8 cellular contexts compared by ENCODE assay signal in the genomic region with DNA sequence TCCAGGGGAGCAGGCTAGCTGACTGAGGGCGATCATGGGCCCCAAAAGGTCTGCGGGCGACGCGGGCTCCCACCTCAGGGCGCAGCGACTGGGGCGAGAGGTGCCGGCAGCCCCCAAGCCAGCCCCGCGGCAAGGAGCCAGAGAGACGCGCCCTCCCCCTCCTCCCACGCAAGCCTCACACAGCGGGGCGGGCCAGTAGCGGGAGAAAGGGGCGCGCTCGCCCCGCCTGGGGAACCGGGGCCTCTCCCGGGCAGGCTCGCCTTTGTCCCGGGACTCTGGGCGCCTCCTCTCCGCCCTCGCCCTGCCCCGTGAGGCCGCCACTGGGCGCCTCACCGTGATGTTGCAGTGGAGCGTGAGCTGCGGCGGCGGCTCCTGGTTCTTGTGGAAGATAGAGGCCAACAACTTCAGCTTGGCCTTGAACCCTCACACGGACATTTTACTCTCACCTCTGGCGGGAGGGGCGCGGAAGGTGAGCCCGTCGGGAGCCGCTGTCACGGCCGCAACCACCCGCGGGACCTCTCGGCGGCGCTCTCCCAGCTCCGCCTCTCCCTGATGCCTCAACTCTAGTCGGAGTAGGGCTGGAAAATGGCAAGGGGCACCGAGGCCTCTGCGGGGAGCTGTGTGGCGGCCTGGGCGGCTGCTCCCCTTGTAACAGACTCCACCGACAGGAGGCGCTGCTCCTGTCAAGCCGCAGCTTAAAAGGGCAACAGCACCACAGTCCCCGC.
DNase-seq lines count a peak whose midpoint lies in the region; ATAC-seq and TF ChIP-seq lines count a peak whose summit lies in the region.
"Not testable (repeated sequence)": the region's sequence is repeated elsewhere in the genome, so short reads cannot be mapped to it uniquely, and the experiment has no call there.

No MANE protein-coding gene starts in this region.

- H3K27ac Mint-ChIP-seq in activated CD8-positive, alpha-beta memory T cell treated with anti-CD3 and anti-CD28 coated beads, Interleukin-2, amount 10 ng/mL, durations not matched to agents 7 days and 5 days; memory B cell: not testable (repeated sequence)

- ATAC-seq in activated CD8-positive, alpha-beta memory T cell treated with anti-CD3 and anti-CD28 coated beads, Interleukin-2, amount 10 ng/mL, durations not matched to agents 7 days and 5 days; memory B cell (ENCODE audit: low read depth); stimulated activated naive CD8-positive, alpha-beta T cell treated with anti-CD3 and anti-CD28 coated beads, Interleukin-15, Interleukin-2, amounts not matched to agents 100 U/mL and 50 U/mL, for 24 hours: not testable (repeated sequence)

- TF ChIP-seq POLR2A in adrenal gland (IDR thresholded peaks at IDR 0.05), result not testable (repeated sequence)

- not testable (repeated sequence) for H3K27ac ChIP-seq in SK-N-MC
- H3K27ac ChIP-seq in adrenal gland, result peak overlapping the region in 1 of 5 donors; percentile 81

- H3K27me3 ChIP-seq in BE2C, adrenal gland: not testable (repeated sequence)

- H3K36me3 Mint-ChIP-seq in activated CD8-positive, alpha-beta memory T cell treated with anti-CD3 and anti-CD28 coated beads, Interleukin-2, amount 10 ng/mL, durations not matched to agents 7 days and 5 days; memory B cell: not testable (repeated sequence)

- DNase-seq in BE2C (peak; percentile 22), adrenal gland (peak in 5 of 7 donors; percentile 4 to 47 (median 34)), memory B cell (ENCODE audit: low spot score in 2 of 2) (peak in 1 of 2 donors; percentile 13)
- not testable (repeated sequence) for DNase-seq in SK-N-MC (ENCODE audit: low read depth, low spot score); foreskin fibroblast
- peak; percentile 44 for DNase-seq in activated CD8-positive, alpha-beta memory T cell treated with anti-CD3 and anti-CD28 coated beads, Interleukin-2, amount 10 ng/mL, durations not matched to agents 7 days and 5 days
- DNase-seq in stimulated activated CD4-positive, alpha-beta T cell treated with anti-CD3 and anti-CD28 coated beads, Interleukin-12 subunit alpha, Interleukin-12 subunit beta, amount 100 ng/mL, for 48 hours (ENCODE audit: low read depth in 2 of 3, low spot score in 1 of 3), result peak in 2 of 3 donors; percentile 1 to 12
- DNase-seq in stimulated activated naive CD8-positive, alpha-beta T cell treated with anti-CD3 and anti-CD28 coated beads, Interleukin-15, Interleukin-2, amounts not matched to agents 100 U/mL and 50 U/mL, for 24 hours, result peak; percentile 13

- not testable (repeated sequence) for H3K36me3 ChIP-seq in BE2C; SK-N-MC (ENCODE audit: insufficient read depth, low read length); adrenal gland (replicated peaks in 1 of 2)

- not testable (repeated sequence) for H3K9me3 Mint-ChIP-seq in activated CD8-positive, alpha-beta memory T cell treated with anti-CD3 and anti-CD28 coated beads, Interleukin-2, amount 10 ng/mL, durations not matched to agents 7 days and 5 days (ENCODE audit: low read depth); memory B cell

- CTCF ChIA-PET in activated CD8-positive, alpha-beta memory T cell treated with anti-CD3 and anti-CD28 coated beads, Interleukin-2, amount 10 ng/mL, durations not matched to agents 7 days and 5 days (lab: Charles Lee), result not testable (repeated sequence)

- H3K4me1 ChIP-seq in BE2C; adrenal gland (replicated peaks in 1 of 2): not testable (repeated sequence)

- TF ChIP-seq CTCF in BE2C (IDR thresholded peaks at IDR 0.05; ENCODE audit: low read depth, low read length); adrenal gland (IDR thresholded peaks at IDR 0.05); foreskin fibroblast (IDR thresholded peaks at IDR 0.05; ENCODE audit: low read depth, low read length): not testable (repeated sequence)

- H3K9me3 ChIP-seq in BE2C; SK-N-MC (ENCODE audit: low read depth, low read length); adrenal gland (replicated peaks in 1 of 3): not testable (repeated sequence)

- H3K4me3 ChIP-seq in BE2C (ENCODE audit: low read depth, low read length), result peak overlapping the region; percentile 37
- peak overlapping the region; percentile 53 for H3K4me3 ChIP-seq in SK-N-MC
- H3K4me3 ChIP-seq in adrenal gland, result peak overlapping the region in 1 of 4 donors; percentile 50
- peak overlapping the region; percentile 30 to 37 for H3K4me3 ChIP-seq in foreskin fibroblast (ENCODE audit: low read depth in 1 of 2, low read length in 2 of 2)

- 0% methylated on average over 5 to 11 of the region's 60 CpGs; no CpG with 5 or more reads in 2 of the 4 donors for WGBS in adrenal gland, 4 donors

- not testable (repeated sequence) for H3K27me3 Mint-ChIP-seq in activated CD8-positive, alpha-beta memory T cell treated with anti-CD3 and anti-CD28 coated beads, Interleukin-2, amount 10 ng/mL, durations not matched to agents 7 days and 5 days; memory B cell

- intact Hi-C loops in adrenal gland (cut with DNase I), result not testable (repeated sequence)

- H3K4me1 Mint-ChIP-seq in activated CD8-positive, alpha-beta memory T cell treated with anti-CD3 and anti-CD28 coated beads, Interleukin-2, amount 10 ng/mL, durations not matched to agents 7 days and 5 days; memory B cell: not testable (repeated sequence)

- H3K9ac ChIP-seq in SK-N-MC (ENCODE audit: insufficient read length), result not testable (repeated sequence)

- H3K4me3 Mint-ChIP-seq in activated CD8-positive, alpha-beta memory T cell treated with anti-CD3 and anti-CD28 coated beads, Interleukin-2, amount 10 ng/mL, durations not matched to agents 7 days and 5 days, result not testable (repeated sequence)
- H3K4me3 Mint-ChIP-seq in memory B cell, result peak overlapping the region; percentile 43
